ENCODE assay signal across 1 cellular context in the genomic region with DNA sequence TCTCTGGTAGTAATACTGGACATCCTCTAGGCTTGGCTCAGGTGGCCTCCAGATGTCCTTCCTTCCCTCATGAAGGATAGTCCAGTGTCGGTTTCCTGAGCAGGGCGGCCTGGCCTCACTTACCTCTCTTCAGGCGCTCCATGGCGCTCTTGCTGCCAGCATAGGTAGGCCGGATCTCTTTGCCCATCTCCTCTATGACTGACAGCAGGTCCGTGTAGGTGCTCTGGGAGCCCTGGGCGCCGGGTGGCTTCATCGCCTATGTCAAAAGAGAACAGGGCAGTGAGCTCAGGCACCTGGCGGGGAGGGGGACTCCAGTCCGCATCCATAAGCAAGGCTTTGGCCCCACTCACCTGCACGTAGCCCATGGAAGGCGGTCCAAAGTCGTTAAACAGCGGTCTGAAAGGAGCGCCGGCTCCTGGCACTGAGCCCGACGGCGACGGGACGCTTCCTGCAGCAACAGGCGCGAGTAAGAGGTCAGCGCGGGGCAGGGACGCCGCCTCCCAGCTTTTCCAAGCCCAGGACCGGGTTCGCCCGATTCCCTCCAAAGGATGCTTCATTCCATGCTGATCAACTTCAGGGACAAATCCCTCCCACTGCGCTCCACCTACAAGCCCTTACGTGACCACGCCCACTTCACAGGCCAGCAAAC.
TF ChIP-seq lines count a peak whose summit lies in the region.

No MANE protein-coding gene starts in this region.

TF ChIP-seq in HepG2, 621 proteins besides CTCF, POLR2A, EP300 and RAD21 (continued from another document and continues in another):
- TF ChIP-seq, protein P1, sequence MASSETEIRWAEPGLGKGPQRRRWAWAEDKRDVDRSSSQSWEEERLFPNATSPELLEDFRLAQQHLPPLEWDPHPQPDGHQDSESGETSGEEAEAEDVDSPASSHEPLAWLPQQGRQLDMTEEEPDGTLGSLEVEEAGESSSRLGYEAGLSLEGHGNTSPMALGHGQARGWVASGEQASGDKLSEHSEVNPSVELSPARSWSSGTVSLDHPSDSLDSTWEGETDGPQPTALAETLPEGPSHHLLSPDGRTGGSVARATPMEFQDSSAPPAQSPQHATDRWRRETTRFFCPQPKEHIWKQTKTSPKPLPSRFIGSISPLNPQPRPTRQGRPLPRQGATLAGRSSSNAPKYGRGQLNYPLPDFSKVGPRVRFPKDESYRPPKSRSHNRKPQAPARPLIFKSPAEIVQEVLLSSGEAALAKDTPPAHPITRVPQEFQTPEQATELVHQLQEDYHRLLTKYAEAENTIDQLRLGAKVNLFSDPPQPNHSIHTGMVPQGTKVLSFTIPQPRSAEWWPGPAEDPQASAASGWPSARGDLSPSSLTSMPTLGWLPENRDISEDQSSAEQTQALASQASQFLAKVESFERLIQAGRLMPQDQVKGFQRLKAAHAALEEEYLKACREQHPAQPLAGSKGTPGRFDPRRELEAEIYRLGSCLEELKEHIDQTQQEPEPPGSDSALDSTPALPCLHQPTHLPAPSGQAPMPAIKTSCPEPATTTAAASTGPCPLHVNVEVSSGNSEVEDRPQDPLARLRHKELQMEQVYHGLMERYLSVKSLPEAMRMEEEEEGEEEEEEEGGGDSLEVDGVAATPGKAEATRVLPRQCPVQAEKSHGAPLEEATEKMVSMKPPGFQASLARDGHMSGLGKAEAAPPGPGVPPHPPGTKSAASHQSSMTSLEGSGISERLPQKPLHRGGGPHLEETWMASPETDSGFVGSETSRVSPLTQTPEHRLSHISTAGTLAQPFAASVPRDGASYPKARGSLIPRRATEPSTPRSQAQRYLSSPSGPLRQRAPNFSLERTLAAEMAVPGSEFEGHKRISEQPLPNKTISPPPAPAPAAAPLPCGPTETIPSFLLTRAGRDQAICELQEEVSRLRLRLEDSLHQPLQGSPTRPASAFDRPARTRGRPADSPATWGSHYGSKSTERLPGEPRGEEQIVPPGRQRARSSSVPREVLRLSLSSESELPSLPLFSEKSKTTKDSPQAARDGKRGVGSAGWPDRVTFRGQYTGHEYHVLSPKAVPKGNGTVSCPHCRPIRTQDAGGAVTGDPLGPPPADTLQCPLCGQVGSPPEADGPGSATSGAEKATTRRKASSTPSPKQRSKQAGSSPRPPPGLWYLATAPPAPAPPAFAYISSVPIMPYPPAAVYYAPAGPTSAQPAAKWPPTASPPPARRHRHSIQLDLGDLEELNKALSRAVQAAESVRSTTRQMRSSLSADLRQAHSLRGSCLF (CRISPR knock-in tag; IDR thresholded peaks at IDR 0.05; ENCODE audit: borderline replicate concordance) = no peak
- TF ChIP-seq, protein P2, sequence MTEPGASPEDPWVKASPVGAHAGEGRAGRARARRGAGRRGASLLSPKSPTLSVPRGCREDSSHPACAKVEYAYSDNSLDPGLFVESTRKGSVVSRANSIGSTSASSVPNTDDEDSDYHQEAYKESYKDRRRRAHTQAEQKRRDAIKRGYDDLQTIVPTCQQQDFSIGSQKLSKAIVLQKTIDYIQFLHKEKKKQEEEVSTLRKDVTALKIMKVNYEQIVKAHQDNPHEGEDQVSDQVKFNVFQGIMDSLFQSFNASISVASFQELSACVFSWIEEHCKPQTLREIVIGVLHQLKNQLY (CRISPR knock-in tag; IDR thresholded peaks at IDR 0.05) = no peak
- TF ChIP-seq ZNF484 (CRISPR knock-in tag; IDR thresholded peaks at IDR 0.05; ENCODE audit: borderline replicate concordance, low read depth) = no peak
- TF ChIP-seq MEIS2 (CRISPR knock-in tag; IDR thresholded peaks at IDR 0.05) = no peak
- no peak for TF ChIP-seq ZEB1 (IDR thresholded peaks at IDR 0.05; ENCODE audit: insufficient replicate concordance, low read depth)
- TF ChIP-seq, protein P3, sequence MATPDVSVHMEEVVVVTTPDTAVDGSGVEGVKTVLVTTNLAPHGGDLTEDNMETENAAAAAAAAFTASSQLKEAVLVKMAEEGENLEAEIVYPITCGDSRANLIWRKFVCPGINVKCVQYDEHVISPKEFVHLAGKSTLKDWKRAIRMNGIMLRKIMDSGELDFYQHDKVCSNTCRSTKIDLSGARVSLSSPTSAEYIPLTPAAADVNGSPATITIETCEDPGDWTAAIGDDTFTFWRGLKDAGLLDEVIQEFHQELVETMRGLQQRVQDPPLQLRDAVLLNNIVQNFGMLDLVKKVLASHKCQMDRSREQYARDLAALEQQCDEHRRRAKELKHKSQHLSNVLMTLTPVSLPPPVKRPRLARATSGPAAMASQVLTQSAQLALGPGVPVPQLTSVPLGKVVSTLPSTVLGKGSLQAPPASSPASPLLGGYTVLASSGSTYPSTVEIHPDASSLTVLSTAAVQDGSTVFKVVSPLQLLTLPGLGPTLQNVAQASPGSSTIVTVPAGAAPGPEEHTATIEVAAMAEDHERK (CRISPR knock-in tag; IDR thresholded peaks at IDR 0.05; ENCODE audit: low read depth) = no peak
- no peak for TF ChIP-seq NFKBIZ (CRISPR knock-in tag; IDR thresholded peaks at IDR 0.05)
- no peak for TF ChIP-seq MBNL3 (CRISPR knock-in tag; conservative IDR thresholded peaks at IDR 0.05)
- TF ChIP-seq ZNF329 (CRISPR knock-in tag; IDR thresholded peaks at IDR 0.05; ENCODE audit: low read depth) = no peak
- TF ChIP-seq ADNP (CRISPR knock-in tag; IDR thresholded peaks at IDR 0.05) = peak; percentile 98
- TF ChIP-seq, protein P4, sequence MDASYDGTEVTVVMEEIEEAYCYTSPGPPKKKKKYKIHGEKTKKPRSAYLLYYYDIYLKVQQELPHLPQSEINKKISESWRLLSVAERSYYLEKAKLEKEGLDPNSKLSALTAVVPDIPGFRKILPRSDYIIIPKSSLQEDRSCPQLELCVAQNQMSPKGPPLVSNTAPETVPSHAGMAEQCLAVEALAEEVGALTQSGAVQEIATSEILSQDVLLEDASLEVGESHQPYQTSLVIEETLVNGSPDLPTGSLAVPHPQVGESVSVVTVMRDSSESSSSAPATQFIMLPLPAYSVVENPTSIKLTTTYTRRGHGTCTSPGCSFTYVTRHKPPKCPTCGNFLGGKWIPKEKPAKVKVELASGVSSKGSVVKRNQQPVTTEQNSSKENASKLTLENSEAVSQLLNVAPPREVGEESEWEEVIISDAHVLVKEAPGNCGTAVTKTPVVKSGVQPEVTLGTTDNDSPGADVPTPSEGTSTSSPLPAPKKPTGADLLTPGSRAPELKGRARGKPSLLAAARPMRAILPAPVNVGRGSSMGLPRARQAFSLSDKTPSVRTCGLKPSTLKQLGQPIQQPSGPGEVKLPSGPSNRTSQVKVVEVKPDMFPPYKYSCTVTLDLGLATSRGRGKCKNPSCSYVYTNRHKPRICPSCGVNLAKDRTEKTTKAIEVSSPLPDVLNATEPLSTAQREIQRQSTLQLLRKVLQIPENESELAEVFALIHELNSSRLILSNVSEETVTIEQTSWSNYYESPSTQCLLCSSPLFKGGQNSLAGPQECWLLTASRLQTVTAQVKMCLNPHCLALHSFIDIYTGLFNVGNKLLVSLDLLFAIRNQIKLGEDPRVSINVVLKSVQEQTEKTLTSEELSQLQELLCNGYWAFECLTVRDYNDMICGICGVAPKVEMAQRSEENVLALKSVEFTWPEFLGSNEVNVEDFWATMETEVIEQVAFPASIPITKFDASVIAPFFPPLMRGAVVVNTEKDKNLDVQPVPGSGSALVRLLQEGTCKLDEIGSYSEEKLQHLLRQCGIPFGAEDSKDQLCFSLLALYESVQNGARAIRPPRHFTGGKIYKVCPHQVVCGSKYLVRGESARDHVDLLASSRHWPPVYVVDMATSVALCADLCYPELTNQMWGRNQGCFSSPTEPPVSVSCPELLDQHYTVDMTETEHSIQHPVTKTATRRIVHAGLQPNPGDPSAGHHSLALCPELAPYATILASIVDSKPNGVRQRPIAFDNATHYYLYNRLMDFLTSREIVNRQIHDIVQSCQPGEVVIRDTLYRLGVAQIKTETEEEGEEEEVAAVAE (CRISPR knock-in tag; IDR thresholded peaks at IDR 0.05; ENCODE audit: borderline replicate concordance) = no peak
- TF ChIP-seq, protein P5, sequence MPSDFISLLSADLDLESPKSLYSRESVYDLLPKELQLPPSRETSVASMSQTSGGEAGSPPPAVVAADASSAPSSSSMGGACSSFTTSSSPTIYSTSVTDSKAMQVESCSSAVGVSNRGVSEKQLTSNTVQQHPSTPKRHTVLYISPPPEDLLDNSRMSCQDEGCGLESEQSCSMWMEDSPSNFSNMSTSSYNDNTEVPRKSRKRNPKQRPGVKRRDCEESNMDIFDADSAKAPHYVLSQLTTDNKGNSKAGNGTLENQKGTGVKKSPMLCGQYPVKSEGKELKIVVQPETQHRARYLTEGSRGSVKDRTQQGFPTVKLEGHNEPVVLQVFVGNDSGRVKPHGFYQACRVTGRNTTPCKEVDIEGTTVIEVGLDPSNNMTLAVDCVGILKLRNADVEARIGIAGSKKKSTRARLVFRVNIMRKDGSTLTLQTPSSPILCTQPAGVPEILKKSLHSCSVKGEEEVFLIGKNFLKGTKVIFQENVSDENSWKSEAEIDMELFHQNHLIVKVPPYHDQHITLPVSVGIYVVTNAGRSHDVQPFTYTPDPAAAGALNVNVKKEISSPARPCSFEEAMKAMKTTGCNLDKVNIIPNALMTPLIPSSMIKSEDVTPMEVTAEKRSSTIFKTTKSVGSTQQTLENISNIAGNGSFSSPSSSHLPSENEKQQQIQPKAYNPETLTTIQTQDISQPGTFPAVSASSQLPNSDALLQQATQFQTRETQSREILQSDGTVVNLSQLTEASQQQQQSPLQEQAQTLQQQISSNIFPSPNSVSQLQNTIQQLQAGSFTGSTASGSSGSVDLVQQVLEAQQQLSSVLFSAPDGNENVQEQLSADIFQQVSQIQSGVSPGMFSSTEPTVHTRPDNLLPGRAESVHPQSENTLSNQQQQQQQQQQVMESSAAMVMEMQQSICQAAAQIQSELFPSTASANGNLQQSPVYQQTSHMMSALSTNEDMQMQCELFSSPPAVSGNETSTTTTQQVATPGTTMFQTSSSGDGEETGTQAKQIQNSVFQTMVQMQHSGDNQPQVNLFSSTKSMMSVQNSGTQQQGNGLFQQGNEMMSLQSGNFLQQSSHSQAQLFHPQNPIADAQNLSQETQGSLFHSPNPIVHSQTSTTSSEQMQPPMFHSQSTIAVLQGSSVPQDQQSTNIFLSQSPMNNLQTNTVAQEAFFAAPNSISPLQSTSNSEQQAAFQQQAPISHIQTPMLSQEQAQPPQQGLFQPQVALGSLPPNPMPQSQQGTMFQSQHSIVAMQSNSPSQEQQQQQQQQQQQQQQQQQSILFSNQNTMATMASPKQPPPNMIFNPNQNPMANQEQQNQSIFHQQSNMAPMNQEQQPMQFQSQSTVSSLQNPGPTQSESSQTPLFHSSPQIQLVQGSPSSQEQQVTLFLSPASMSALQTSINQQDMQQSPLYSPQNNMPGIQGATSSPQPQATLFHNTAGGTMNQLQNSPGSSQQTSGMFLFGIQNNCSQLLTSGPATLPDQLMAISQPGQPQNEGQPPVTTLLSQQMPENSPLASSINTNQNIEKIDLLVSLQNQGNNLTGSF (CRISPR knock-in tag; IDR thresholded peaks at IDR 0.05) = no peak
- peak; percentile 47 for TF ChIP-seq AGO2 (optimal IDR thresholded peaks at IDR 0.05; ENCODE audit: low read depth, low read length)
- TF ChIP-seq SAP130 (CRISPR knock-in tag; IDR thresholded peaks at IDR 0.05; ENCODE audit: low read depth) = no peak
- 0 out of 2 replicates have a peak, but pooled peaks have one; percentile 86 for TF ChIP-seq KLF13 (CRISPR knock-in tag; IDR thresholded peaks at IDR 0.05)
- TF ChIP-seq, protein P6, sequence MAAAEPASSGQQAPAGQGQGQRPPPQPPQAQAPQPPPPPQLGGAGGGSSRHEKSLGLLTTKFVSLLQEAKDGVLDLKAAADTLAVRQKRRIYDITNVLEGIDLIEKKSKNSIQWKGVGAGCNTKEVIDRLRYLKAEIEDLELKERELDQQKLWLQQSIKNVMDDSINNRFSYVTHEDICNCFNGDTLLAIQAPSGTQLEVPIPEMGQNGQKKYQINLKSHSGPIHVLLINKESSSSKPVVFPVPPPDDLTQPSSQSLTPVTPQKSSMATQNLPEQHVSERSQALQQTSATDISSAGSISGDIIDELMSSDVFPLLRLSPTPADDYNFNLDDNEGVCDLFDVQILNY (CRISPR knock-in tag; conservative IDR thresholded peaks at IDR 0.05) = no peak
- TF ChIP-seq JUN (CRISPR knock-in tag; IDR thresholded peaks at IDR 0.05) = no peak
- peak; percentile 32; the same call in 1 of the 2 replicates for TF ChIP-seq ZNF441 (CRISPR knock-in tag; IDR thresholded peaks at IDR 0.05; ENCODE audit: borderline replicate concordance)
- TF ChIP-seq IKZF4 (CRISPR knock-in tag; IDR thresholded peaks at IDR 0.05; ENCODE audit: borderline replicate concordance, low read depth, not compliant biosample characterization) = peak; percentile 30
- TF ChIP-seq ZNF773 (CRISPR knock-in tag; IDR thresholded peaks at IDR 0.05; ENCODE audit: borderline replicate concordance) = no peak
- TF ChIP-seq TEAD2 (CRISPR knock-in tag; IDR thresholded peaks at IDR 0.05) = no peak
- no peak for TF ChIP-seq ZNF552 (CRISPR knock-in tag; IDR thresholded peaks at IDR 0.05; ENCODE audit: borderline replicate concordance)
- TF ChIP-seq, protein P7, sequence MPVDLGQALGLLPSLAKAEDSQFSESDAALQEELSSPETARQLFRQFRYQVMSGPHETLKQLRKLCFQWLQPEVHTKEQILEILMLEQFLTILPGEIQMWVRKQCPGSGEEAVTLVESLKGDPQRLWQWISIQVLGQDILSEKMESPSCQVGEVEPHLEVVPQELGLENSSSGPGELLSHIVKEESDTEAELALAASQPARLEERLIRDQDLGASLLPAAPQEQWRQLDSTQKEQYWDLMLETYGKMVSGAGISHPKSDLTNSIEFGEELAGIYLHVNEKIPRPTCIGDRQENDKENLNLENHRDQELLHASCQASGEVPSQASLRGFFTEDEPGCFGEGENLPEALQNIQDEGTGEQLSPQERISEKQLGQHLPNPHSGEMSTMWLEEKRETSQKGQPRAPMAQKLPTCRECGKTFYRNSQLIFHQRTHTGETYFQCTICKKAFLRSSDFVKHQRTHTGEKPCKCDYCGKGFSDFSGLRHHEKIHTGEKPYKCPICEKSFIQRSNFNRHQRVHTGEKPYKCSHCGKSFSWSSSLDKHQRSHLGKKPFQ (CRISPR knock-in tag; IDR thresholded peaks at IDR 0.05; ENCODE audit: insufficient replicate concordance) = no peak
- TF ChIP-seq SAFB2 (CRISPR knock-in tag; IDR thresholded peaks at IDR 0.05; ENCODE audit: borderline replicate concordance, low read depth) = no peak
- no peak for TF ChIP-seq JDP2 (CRISPR knock-in tag; IDR thresholded peaks at IDR 0.05; ENCODE audit: borderline replicate concordance)
- TF ChIP-seq ZIK1 (CRISPR knock-in tag; IDR thresholded peaks at IDR 0.05; ENCODE audit: borderline replicate concordance, low read depth) = no peak
- TF ChIP-seq ZNF780A (CRISPR knock-in tag; IDR thresholded peaks at IDR 0.05) = no peak
- no peak for TF ChIP-seq ZNF841 (CRISPR knock-in tag; IDR thresholded peaks at IDR 0.05; ENCODE audit: borderline replicate concordance)
- TF ChIP-seq CAMTA2 (CRISPR knock-in tag; IDR thresholded peaks at IDR 0.05; ENCODE audit: borderline replicate concordance) = no peak
- TF ChIP-seq ZBTB21 (CRISPR knock-in tag; IDR thresholded peaks at IDR 0.05) = no peak
- TF ChIP-seq, protein P8, sequence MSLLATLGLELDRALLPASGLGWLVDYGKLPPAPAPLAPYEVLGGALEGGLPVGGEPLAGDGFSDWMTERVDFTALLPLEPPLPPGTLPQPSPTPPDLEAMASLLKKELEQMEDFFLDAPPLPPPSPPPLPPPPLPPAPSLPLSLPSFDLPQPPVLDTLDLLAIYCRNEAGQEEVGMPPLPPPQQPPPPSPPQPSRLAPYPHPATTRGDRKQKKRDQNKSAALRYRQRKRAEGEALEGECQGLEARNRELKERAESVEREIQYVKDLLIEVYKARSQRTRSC (CRISPR knock-in tag; IDR thresholded peaks at IDR 0.05; ENCODE audit: low read depth) = no peak
- no peak for TF ChIP-seq ZNF598 (CRISPR knock-in tag; IDR thresholded peaks at IDR 0.05; ENCODE audit: borderline replicate concordance)
- no peak for TF ChIP-seq ZNF850 (CRISPR knock-in tag; conservative IDR thresholded peaks at IDR 0.05)
- no peak for TF ChIP-seq ZNF136 (CRISPR knock-in tag; IDR thresholded peaks at IDR 0.05; ENCODE audit: low read depth)
- peak; percentile 18 for TF ChIP-seq ZNF781 (CRISPR knock-in tag; IDR thresholded peaks at IDR 0.05; ENCODE audit: borderline replicate concordance, not compliant biosample characterization)
- TF ChIP-seq NFE2 (CRISPR knock-in tag; IDR thresholded peaks at IDR 0.05) = no peak
- TF ChIP-seq ZNF138 (CRISPR knock-in tag; IDR thresholded peaks at IDR 0.05; ENCODE audit: low read depth) = no peak
